23 cellular contexts compared by ENCODE assay signal in genomic region chr10:63586048-63586447, GRCh38.
"Had no signal": no experiment of that assay in that cellular context is flagged by ENCODE, and none has a peak within 500 bp of the region (broad histone marks: within the 10 kb centered on the region; RNA-seq: fewer than 3 reads in every experiment).

No MANE protein-coding gene starts in this region.

- H3K4me1 ChIP-seq: neural progenitor cell had no signal

- H3K9ac ChIP-seq: neural progenitor cell had no signal

- H3K9me3 ChIP-seq: body of pancreas, lower lobe of right lung, sigmoid colon, thoracic aorta, vagina had no signal

- H2AFZ ChIP-seq: neural progenitor cell had no signal

- H3K27me3 ChIP-seq: body of pancreas, esophagus muscularis mucosa, neural progenitor cell, sigmoid colon, vagina had no signal

- DNase-seq: activated CD4-positive, alpha-beta T cell treated with anti-CD3 and anti-CD28 coated beads for 1 hour; activated CD4-positive, alpha-beta T cell treated with anti-CD3 and anti-CD28 coated beads, Interleukin-2, amount 50 U/mL, for 1 hour; activated CD8-positive, alpha-beta T cell treated with anti-CD3 and anti-CD28 coated beads, Interleukin-2, amount 10 ng/mL, durations not matched to agents 7 days and 5 days; activated gamma-delta T cell; activated naive CD4-positive, alpha-beta T cell treated with anti-CD3 and anti-CD28 coated beads, Interleukin-2, amount 50 U/mL, for 16 hours; activated naive CD8-positive, alpha-beta T cell treated with anti-CD3 and anti-CD28 coated beads, Interleukin-2, amount 50 U/mL, for 24 hours; anterior cingulate cortex; body of pancreas; central memory CD4-positive, alpha-beta T cell; dermis blood vessel endothelial cell; effector CD8-positive, alpha-beta T cell; lower lobe of right lung; naive thymus-derived CD4-positive, alpha-beta T cell; posterior cingulate gyrus; sigmoid colon; stimulated activated CD4-positive, alpha-beta T cell treated with anti-CD3 and anti-CD28 coated beads, Interleukin-4, amount 100 ng/mL, for 1 hour; stimulated activated naive CD4-positive, alpha-beta T cell treated with Interleukin-2 at 50 U/mL for 16 hours; WERI-Rb-1 had no signal

- H3K36me3 ChIP-seq: esophagus muscularis mucosa, lower lobe of right lung, neural progenitor cell, sigmoid colon, thoracic aorta, vagina, WERI-Rb-1 had no signal

- H3K4me3 ChIP-seq: body of pancreas, esophagus muscularis mucosa, lower lobe of right lung, neural progenitor cell, sigmoid colon, thoracic aorta, vagina had no signal

- H3K4me2 ChIP-seq: neural progenitor cell had no signal

- H3K27ac ChIP-seq: body of pancreas, esophagus muscularis mucosa, lower lobe of right lung, neural progenitor cell, vagina had no signal

- ATAC-seq: activated CD8-positive, alpha-beta T cell treated with anti-CD3 and anti-CD28 coated beads, Interleukin-2, amount 10 ng/mL, durations not matched to agents 7 days and 5 days; activated naive CD8-positive, alpha-beta T cell treated with anti-CD3 and anti-CD28 coated beads, Interleukin-2, amount 50 U/mL, for 24 hours; body of pancreas; left lobe of liver; lower lobe of right lung; naive thymus-derived CD4-positive, alpha-beta T cell had no signal
